ENCODE assay signal across 1 cellular context in genomic region chr1:108692724-108693655, GRCh38.
TF ChIP-seq lines count a peak whose summit lies in the region.

No MANE protein-coding gene starts in this region.

TF ChIP-seq in IMR-90, 13 proteins besides CTCF, POLR2A, EP300 and RAD21:
- TF ChIP-seq CHD1 (IDR thresholded peaks at IDR 0.05; ENCODE audit: low read depth, low read length) (peak; percentile 6; the same call in 1 of the 2 replicates), FOS (IDR thresholded peaks at IDR 0.05; ENCODE audit: low read depth, low read length) (no peak), MXI1 (IDR thresholded peaks at IDR 0.05; ENCODE audit: borderline replicate concordance, low read depth, low read length) (peak; percentile 65; the same call in 1 of the 2 replicates), NFE2L2 (IDR thresholded peaks at IDR 0.05; ENCODE audit: low read depth, low read length) (no peak), SMC3 (IDR thresholded peaks at IDR 0.05; ENCODE audit: low read depth, low read length) (0 out of 2 replicates have a peak, but pooled peaks have one; percentile 23), MAZ (IDR thresholded peaks at IDR 0.05; ENCODE audit: borderline replicate concordance, low read depth, low read length) (no peak)
